Comparison of ENCODE assay signal across 8 cellular contexts in genomic region chrX:129931411-129932136, GRCh38. TPM values are rescaled to one million over a fixed set of nuclear protein-coding genes. Genes with fewer than 3 reads are reported as not detected.
DNase-seq lines count a peak whose midpoint lies in the region; ATAC-seq and TF ChIP-seq lines count a peak whose summit lies in the region.

No MANE protein-coding gene starts in this region.

- H3K36me3 Mint-ChIP-seq in activated naive CD4-positive, alpha-beta T cell treated with anti-CD3 and anti-CD28 coated beads, Interleukin-2, amount 10 ng/mL, durations not matched to agents 7 days and 5 days, result peaks cover 6% of the 10 kb centered on the region

- H3K27ac ChIP-seq in Peyer's patch, result peak overlapping the region; percentile 84 to 95 (median 92)
- H3K27ac ChIP-seq in gastroesophageal sphincter, result peak overlapping the region; percentile 86 to 92 (median 90)
- peak overlapping the region; percentile 74 to 82 for H3K27ac ChIP-seq in thoracic aorta

- no peaks in the 10 kb centered on the region for H3K9me3 Mint-ChIP-seq in activated naive CD4-positive, alpha-beta T cell treated with anti-CD3 and anti-CD28 coated beads, Interleukin-2, amount 10 ng/mL, durations not matched to agents 7 days and 5 days

- 2 to 30% methylated on average over 12 to 14 of the region's 50 CpGs for WGBS in gastroesophageal sphincter (ENCODE audit: low coverage in 1 of 2), 2 donors

- ATAC-seq in GM21381 (IDR thresholded peaks at IDR 0.05; ENCODE audit: unreplicated experiment) (peak; percentile 70), gastroesophageal sphincter (peak; percentile 91), thoracic aorta (ENCODE audit: insufficient number of reproducible peaks, low FRiP score, low read depth) (peak; percentile 88)

- H2AFZ ChIP-seq in neuron (ENCODE audit: low read depth, low read length), result peak overlapping the region; percentile 53

- no peak for TF ChIP-seq CTCF in Peyer's patch (IDR thresholded peaks at IDR 0.05)
- TF ChIP-seq CTCF in gastroesophageal sphincter (IDR thresholded peaks at IDR 0.05), result no peak
- TF ChIP-seq CTCF in thoracic aorta (IDR thresholded peaks at IDR 0.05), result no peak

- H3K36me3 ChIP-seq in Peyer's patch, result no peaks in the 10 kb centered on the region
- peaks cover 0 to 13% of the 10 kb centered on the region in 2 donors for H3K36me3 ChIP-seq in gastroesophageal sphincter
- peaks cover 11% of the 10 kb centered on the region for H3K36me3 ChIP-seq in neuron (ENCODE audit: insufficient read depth, low read length)
- no peaks in the 10 kb centered on the region for H3K36me3 ChIP-seq in thoracic aorta

- DNase-seq in DMS 273 (lab: John Stamatoyannopoulos, UW; ENCODE audit: unreplicated experiment) (peak; percentile 93), HT-29 (ENCODE audit: low spot score) (peak; percentile 66), Peyer's patch (peak; percentile 86 to 95 (median 89)), thoracic aorta (ENCODE audit: low spot score) (peak; percentile 74)
- DNase-seq in activated naive CD4-positive, alpha-beta T cell treated with anti-CD3 and anti-CD28 coated beads, Interleukin-2, amount 10 ng/mL, durations not matched to agents 7 days and 5 days, result peak; percentile 80

- no peak for TF ChIP-seq EP300 in gastroesophageal sphincter (IDR thresholded peaks at IDR 0.05)

- H3K27me3 Mint-ChIP-seq in activated naive CD4-positive, alpha-beta T cell treated with anti-CD3 and anti-CD28 coated beads, Interleukin-2, amount 10 ng/mL, durations not matched to agents 7 days and 5 days, result peaks cover 29% of the 10 kb centered on the region

- H3K9me3 ChIP-seq in Peyer's patch (no peaks in the 10 kb centered on the region), gastroesophageal sphincter (no peaks in the 10 kb centered on the region), neuron (ENCODE audit: low read length) (no peaks in the 10 kb centered on the region), thoracic aorta (no peaks in the 10 kb centered on the region)

- TF ChIP-seq POLR2A in Peyer's patch (IDR thresholded peaks at IDR 0.05) (peak; percentile 49 to 51), gastroesophageal sphincter (IDR thresholded peaks at IDR 0.05) (peak; percentile 47 to 55)

- H3K4me3 ChIP-seq in Peyer's patch, result peak overlapping the region; percentile 57 to 66 (median 59)
- H3K4me3 ChIP-seq in gastroesophageal sphincter, result peak overlapping the region; percentile 64 to 83
- H3K4me3 ChIP-seq in neuron (ENCODE audit: low read length), result peak overlapping the region; percentile 51
- H3K4me3 ChIP-seq in thoracic aorta, result peak overlapping the region; percentile 77

- H3K27ac Mint-ChIP-seq in activated naive CD4-positive, alpha-beta T cell treated with anti-CD3 and anti-CD28 coated beads, Interleukin-2, amount 10 ng/mL, durations not matched to agents 7 days and 5 days, result peak overlapping the region; percentile 87

- H3K4me1 ChIP-seq in Peyer's patch (no peaks in the 10 kb centered on the region), gastroesophageal sphincter (no peaks in the 10 kb centered on the region), neuron (ENCODE audit: insufficient read depth, low read length) (no peaks in the 10 kb centered on the region), thoracic aorta (ENCODE audit: control insufficient read depth in 1 of 2, low read depth in 2 of 2) (no peaks in the 10 kb centered on the region)

- H3K27me3 ChIP-seq in Peyer's patch (no peaks in the 10 kb centered on the region), gastroesophageal sphincter (no peaks in the 10 kb centered on the region), neuron (ENCODE audit: insufficient read depth, low read length) (peaks cover 30% of the 10 kb centered on the region), thoracic aorta (replicated peaks; ENCODE audit: insufficient read depth) (no peaks in the 10 kb centered on the region)

- peaks cover 5% of the 10 kb centered on the region for H3K4me1 Mint-ChIP-seq in activated naive CD4-positive, alpha-beta T cell treated with anti-CD3 and anti-CD28 coated beads, Interleukin-2, amount 10 ng/mL, durations not matched to agents 7 days and 5 days

- peak overlapping the region; percentile 72 for H3K4me3 Mint-ChIP-seq in activated naive CD4-positive, alpha-beta T cell treated with anti-CD3 and anti-CD28 coated beads, Interleukin-2, amount 10 ng/mL, durations not matched to agents 7 days and 5 days

- CTCF ChIA-PET in activated naive CD4-positive, alpha-beta T cell treated with anti-CD3 and anti-CD28 coated beads, Interleukin-2, amount 10 ng/mL, durations not matched to agents 7 days and 5 days (lab: Charles Lee), result interaction anchor here (1.4 to 3.5 kb wide), 2 partner anchors 96 to 129 kb away, joined by 6 to 21 read pairs; no protein-coding TSS in a partner anchor

RNA-seq across cellular contexts. Expression of gene UTP14A, which starts 25.6 kb away (rescaled TPM):
- total RNA-seq in HT-29 (2014; rRNA removed; shearing (Covaris generic)), result 19.0 and 19.5 TPM in 2 replicates
- total RNA-seq in Peyer's patch, result 10 to 100 TPM in 3 of 4 donors, 1 to 10 TPM in 1; 8.6 to 46.2 (median 11.2) TPM
- 10 to 100 TPM; 12.5 to 17.6 (median 15.9) TPM for total RNA-seq in gastroesophageal sphincter
- 10 to 100 TPM in 1 of 2 donors, 1 to 10 TPM in 1; 8.8 to 19.1 TPM for total RNA-seq in thoracic aorta

RNA-seq across cellular contexts. Expression of gene BCORL1, which starts 50.9 kb away (rescaled TPM):
- 1.6 and 1.7 TPM in 2 replicates for total RNA-seq in HT-29 (2014; rRNA removed; shearing (Covaris generic))
- total RNA-seq in Peyer's patch, result 10 to 100 TPM in 3 of 4 donors, 1 to 10 TPM in 1; 7.4 to 16.5 (median 11.5) TPM
- total RNA-seq in gastroesophageal sphincter, result 10 to 100 TPM in 1 of 4 donors, 1 to 10 TPM in 3; 2.8 to 10.4 (median 6.6) TPM
- 10 to 100 TPM in 1 of 2 donors, 1 to 10 TPM in 1; 8.5 to 22.3 TPM for total RNA-seq in thoracic aorta

Comparison
In these comparisons a context has a peak if more than half of its experiments do, and no peak if none do; other contexts are left out.
1. Peak in every context shown above with its lines: DNase-seq, ATAC-seq, H3K4me3 ChIP-seq and H3K27ac ChIP-seq.